Comparison of ENCODE assay signal across 8 cellular contexts in the genomic region with DNA sequence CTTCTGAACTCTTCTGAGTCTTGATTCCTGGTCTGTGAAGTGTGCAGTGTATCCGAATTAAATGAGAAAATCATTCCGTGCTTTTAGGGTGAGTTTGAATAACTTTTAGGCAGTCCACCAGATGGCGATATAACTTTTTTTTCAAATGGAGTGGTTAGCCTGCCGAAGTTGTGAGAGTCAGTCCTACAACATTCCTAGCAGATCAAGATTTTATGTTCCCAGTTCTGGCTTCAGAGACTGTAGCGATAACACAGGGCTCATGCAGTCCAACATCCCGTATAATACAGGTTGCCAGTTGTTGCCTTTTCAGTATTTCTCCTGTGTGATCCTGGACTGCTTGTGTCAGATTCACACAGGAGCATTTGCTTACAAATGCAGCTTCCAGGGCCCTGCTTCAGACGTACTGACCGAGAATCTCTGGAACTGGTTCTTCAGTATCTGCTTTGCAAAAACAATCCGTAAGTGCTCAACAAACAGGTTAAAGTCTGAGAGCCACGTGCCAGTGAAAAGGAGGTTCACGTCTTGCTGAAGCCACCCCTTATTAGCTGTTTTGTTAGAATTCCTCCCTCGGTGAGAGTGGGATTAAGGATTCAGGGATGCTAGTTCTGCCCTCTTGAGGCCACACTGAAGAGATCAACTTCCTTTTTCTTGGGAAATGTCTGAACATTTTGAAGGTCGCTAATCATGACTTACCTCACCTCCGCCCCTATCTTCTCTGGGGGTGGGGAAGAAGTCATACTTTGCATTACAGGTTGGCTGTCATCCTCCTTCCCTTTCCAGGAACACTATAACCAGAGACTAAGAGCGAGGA. TPM values are rescaled to one million over a fixed set of nuclear protein-coding genes. Genes with fewer than 3 reads are reported as not detected.
DNase-seq lines count a peak whose midpoint lies in the region; ATAC-seq and TF ChIP-seq lines count a peak whose summit lies in the region.

No MANE protein-coding gene starts in this region.

- intact Hi-C loops in gastrocnemius medialis (cut with DNase I; ENCODE audit: low total_unique reads), result loop anchor here (2.0 kb wide), 2 partner anchors 45 to 247 kb away; a partner anchor contains a TSS

- H3K36me3 Mint-ChIP-seq in brain, result no peaks in the 10 kb centered on the region

- H3K4me3 Mint-ChIP-seq in brain, result peak overlapping the region; percentile 80 to 84 (median 81)

- TF ChIP-seq POLR2A in gastrocnemius medialis (IDR thresholded peaks at IDR 0.05), result no peak

- H3K4me1 ChIP-seq in iPS-18a (ENCODE audit: control insufficient read depth, low read depth, low read length), result no peaks in the 10 kb centered on the region
- peaks cover 0 to 3% of the 10 kb centered on the region in 2 donors for H3K4me1 ChIP-seq in gastrocnemius medialis

- H3K27me3 Mint-ChIP-seq in brain, result peaks cover 7% of the 10 kb centered on the region

- H3K4me3 ChIP-seq in iPS-18a (ENCODE audit: low read length), result peak overlapping the region; percentile 77
- H3K4me3 ChIP-seq in gastrocnemius medialis, result peak overlapping the region; percentile 13 to 29 (median 20)

- peak overlapping the region; percentile 41 for H3K9ac ChIP-seq in iPS-18a (ENCODE audit: low read length)

- in situ Hi-C loops in gastrocnemius medialis (cut with MboI; ENCODE audit: low sequenced_read_pairs in 4 of 4), result loop anchor here in 1 of 4 donors (5.0 kb wide), 1 partner anchor 46 kb away; a partner anchor contains a TSS

- DNase-seq in DMS53 treated with DMSO at 0.1 percent for 48 hours (lab: John Stamatoyannopoulos, UW; ENCODE audit: unreplicated experiment) (peak; percentile 80), NCI-H446 treated with DMSO at 0.1 percent for 48 hours (lab: John Stamatoyannopoulos, UW) (peak; percentile 37), gastrocnemius medialis (no peak), ureter (ENCODE audit: low spot score) (no peak)

- H3K4me1 Mint-ChIP-seq in brain, result peaks cover 11% of the 10 kb centered on the region

- H3K27ac Mint-ChIP-seq in brain, result peak overlapping the region in 3 of 5 experiments; percentile 25 to 55 (median 36)

- H3K9me3 ChIP-seq in iPS-18a (ENCODE audit: control insufficient read depth, low read depth, low read length) (no peaks in the 10 kb centered on the region), gastrocnemius medialis (no peaks in the 10 kb centered on the region)

- peaks cover 0 to 4% (median 0%) of the 10 kb centered on the region in 5 experiments for H3K9me3 Mint-ChIP-seq in brain

- peaks cover under 1% of the 10 kb centered on the region for H3K27me3 ChIP-seq in iPS-18a (ENCODE audit: control insufficient read depth, insufficient read depth, low read length)
- no peaks in the 10 kb centered on the region for H3K27me3 ChIP-seq in gastrocnemius medialis

- ATAC-seq in GM21786 (IDR thresholded peaks at IDR 0.05; ENCODE audit: unreplicated experiment), result peak; percentile 61
- peak; percentile 80 to 93 for ATAC-seq in gastrocnemius medialis
- ATAC-seq in HG02840 (IDR thresholded peaks at IDR 0.05; ENCODE audit: low FRiP score, unreplicated experiment), result no peak

- no peak overlapping the region for H3K27ac ChIP-seq in iPS-18a (ENCODE audit: low read length)
- H3K27ac ChIP-seq in gastrocnemius medialis, result peak overlapping the region; percentile 14 to 30 (median 26)

- TF ChIP-seq CTCF in brain (conservative IDR thresholded peaks at IDR 0.05) (peak; percentile 62 to 71), gastrocnemius medialis (IDR thresholded peaks at IDR 0.05 in 4 of 5, conservative IDR thresholded peaks at IDR 0.05 in 1 of 5) (peak; percentile 31 to 55 (median 45))

- H3K36me3 ChIP-seq in iPS-18a (ENCODE audit: control insufficient read depth, low read depth, low read length) (no peaks in the 10 kb centered on the region), gastrocnemius medialis (no peaks in the 10 kb centered on the region)

RNA-seq across cellular contexts. Expression of a gene that starts 22.8 kb away (rescaled TPM):
- polyA plus RNA-seq in brain (ENCODE audit: insufficient read depth, low read depth, low replicate concordance), result 6.3 TPM
- total RNA-seq in gastrocnemius medialis, result 10 to 100 TPM; 14.2 to 17.9 (median 15.4) TPM
- 23.1 TPM for total RNA-seq in ureter

RNA-seq across cellular contexts. Expression of a gene that starts 42.5 kb away (rescaled TPM):
- 54.9 TPM for polyA plus RNA-seq in brain (ENCODE audit: insufficient read depth, low read depth, low replicate concordance)
- 10 to 100 TPM; 66.6 to 92.6 (median 72.8) TPM for total RNA-seq in gastrocnemius medialis
- 93.0 TPM for total RNA-seq in ureter

RNA-seq across cellular contexts. Expression of a gene that starts 45.0 kb away (rescaled TPM):
- polyA plus RNA-seq in brain (ENCODE audit: insufficient read depth, low read depth, low replicate concordance), result not detected
- not detected for total RNA-seq in gastrocnemius medialis
- 1.2 TPM for total RNA-seq in ureter

Comparison
In these comparisons a context has a peak if more than half of its experiments do, and no peak if none do; other contexts are left out.
1. DNase-seq: peak in DMS53 treated with DMSO at 0.1 percent for 48 hours (single experiment) and NCI-H446 treated with DMSO at 0.1 percent for 48 hours (single experiment); none in gastrocnemius medialis (0 of 2) and ureter (single experiment).